ENCODE assay signal across 8 cellular contexts in the genomic region with DNA sequence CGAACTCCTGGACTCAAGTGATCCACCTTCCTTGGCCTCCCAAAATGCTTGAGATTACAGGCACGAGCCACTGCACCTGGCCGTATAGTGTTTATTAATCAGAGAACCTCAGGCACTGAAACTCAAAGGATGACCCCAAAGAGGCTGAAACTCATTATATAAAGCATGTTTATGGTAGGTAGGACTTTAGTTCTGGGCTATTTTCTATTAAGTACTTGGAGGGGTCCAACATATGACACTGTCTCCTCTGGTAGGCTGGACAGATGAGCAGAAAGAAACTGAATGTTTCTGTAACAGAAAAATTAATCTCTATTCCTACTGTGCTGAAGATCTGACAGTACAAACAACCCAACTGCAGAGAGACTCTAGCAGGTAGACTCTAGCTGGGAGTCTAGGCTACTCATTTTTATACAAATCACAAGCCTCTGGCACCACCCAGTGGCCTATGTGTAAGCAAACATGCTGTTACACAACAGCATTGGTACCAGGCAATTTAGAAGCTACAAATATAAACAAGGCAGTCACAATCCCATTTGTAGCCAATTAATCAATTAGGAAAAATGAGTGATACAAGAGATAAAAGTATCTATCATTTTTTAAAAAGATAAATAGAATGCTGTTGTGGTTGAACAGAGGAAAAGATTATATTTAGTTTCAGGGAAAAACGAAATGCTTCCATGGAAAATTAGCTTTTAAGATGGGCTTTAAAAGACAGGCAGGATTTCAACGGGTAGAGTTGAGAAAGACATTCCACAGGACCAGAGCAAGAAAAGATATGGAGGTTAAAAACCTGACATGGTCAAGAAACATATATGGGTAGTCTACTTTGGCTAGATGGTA. TPM values are rescaled to one million over a fixed set of nuclear protein-coding genes. Genes with fewer than 3 reads are reported as not detected.
DNase-seq lines count a peak whose midpoint lies in the region; ATAC-seq, FAIRE-seq and TF ChIP-seq lines count a peak whose summit lies in the region.

No MANE protein-coding gene starts in this region.

- H3K4me1 ChIP-seq in DND-41 (ENCODE audit: insufficient read depth, low read length) (no peaks in the 10 kb centered on the region), keratinocyte (ENCODE audit: control insufficient read depth, extremely low read depth, insufficient read depth, low read length) (peaks cover 8% of the 10 kb centered on the region)

- no peak overlapping the region for H3K4me2 ChIP-seq in DND-41 (ENCODE audit: insufficient read depth, low read length)
- H3K4me2 ChIP-seq in keratinocyte (ENCODE audit: control insufficient read depth, extremely low read depth, insufficient read depth, low read depth, low read length) = no peak overlapping the region

- no peak for FAIRE-seq in keratinocyte (lab: Jason Lieb, UNC)

- dilution Hi-C loops in keratinocyte (cut with MboI; ENCODE audit: extremely low pct_ligation_motif_present, low sequenced_read_pairs) = no loop called here

- H2AFZ ChIP-seq in DND-41 (ENCODE audit: low read depth, low read length) (no peak overlapping the region), keratinocyte (ENCODE audit: control insufficient read depth, low read length) (no peak overlapping the region)

- H3K79me2 ChIP-seq in DND-41 (ENCODE audit: insufficient read depth, low read length) = peaks cover 94% of the 10 kb centered on the region
- peaks cover 10% of the 10 kb centered on the region for H3K79me2 ChIP-seq in keratinocyte (ENCODE audit: control insufficient read depth, insufficient read depth, low read length)

- H3K27ac ChIP-seq in DND-41 (ENCODE audit: low read length) = no peak overlapping the region
- peak overlapping the region; percentile 60 for H3K27ac ChIP-seq in caudate nucleus (ENCODE audit: low read depth, low read length)
- H3K27ac ChIP-seq in keratinocyte (ENCODE audit: control insufficient read depth, insufficient read depth, low read length) = no peak overlapping the region

- no peaks in the 10 kb centered on the region for H3K9me1 ChIP-seq in keratinocyte (ENCODE audit: control insufficient read depth, extremely low read depth, insufficient read depth, low read length)

- TF ChIP-seq CTCF in DND-41 (IDR thresholded peaks at IDR 0.05; ENCODE audit: borderline replicate concordance, extremely low read depth, low read length, poor library complexity, severe bottlenecking) (peak; percentile 72), HFF-Myc (IDR thresholded peaks at IDR 0.05; ENCODE audit: low read depth, low read length, missing control alignments) (peak; percentile 64), keratinocyte (optimal IDR thresholded peaks at IDR 0.05 in 1 of 3, IDR thresholded peaks at IDR 0.05 in 1 of 3, conservative IDR thresholded peaks at IDR 0.05 in 1 of 3; ENCODE audit: extremely low read depth in 1 of 3, insufficient read depth in 2 of 3, low read length in 3 of 3) (peak; percentile 58 to 67 (median 65))

- H3K27me3 ChIP-seq in DND-41 (ENCODE audit: insufficient read depth, low read length, poor library complexity) (no peaks in the 10 kb centered on the region), keratinocyte (ENCODE audit: control insufficient read depth, extremely low read depth, insufficient read depth, low read length) (no peaks in the 10 kb centered on the region)

- peak; percentile 57 for DNase-seq in DND-41
- DNase-seq in HFF-Myc (ENCODE audit: extremely low read depth, low read depth) = peak; percentile 40
- peak; percentile 54 for DNase-seq in NCI-H2107 (lab: John Stamatoyannopoulos, UW)
- peak; percentile 17 for DNase-seq in UCSD-AML1 (lab: John Stamatoyannopoulos, UW; ENCODE audit: unreplicated experiment)
- DNase-seq in caudate nucleus (lab: John Stamatoyannopoulos, UW) = peak in 55 of 61 donors; percentile 1 to 93 (median 51)
- no peak for DNase-seq in keratinocyte (ENCODE audit: low read depth, low spot score)
- peak; percentile 53 for DNase-seq in stimulated activated CD4-positive, alpha-beta T cell treated with anti-CD3 and anti-CD28 coated beads, Interleukin-1b, Interleukin-23, amount 100 ng/mL, for 48 hours

- no peak overlapping the region for H3K4me3 ChIP-seq in DND-41 (ENCODE audit: low read depth in 1 of 2, low read length in 2 of 2)
- H3K4me3 ChIP-seq in HFF-Myc (replicated peaks; ENCODE audit: low read depth, low read length) = no peak overlapping the region
- H3K4me3 ChIP-seq in keratinocyte (ENCODE audit: control insufficient read depth in 2 of 3, extremely low read depth in 1 of 3, insufficient read depth in 2 of 3, low read depth in 1 of 3, low read length in 3 of 3) = no peak overlapping the region

- H3K9ac ChIP-seq in DND-41 (ENCODE audit: low read depth, low read length) (no peak overlapping the region), keratinocyte (ENCODE audit: control insufficient read depth, extremely low read depth, insufficient read depth, low read length) (no peak overlapping the region)

- H3K36me3 ChIP-seq in DND-41 (ENCODE audit: insufficient read depth, low read length) (peaks cover 53% of the 10 kb centered on the region), keratinocyte (ENCODE audit: control insufficient read depth in 2 of 2, extremely low read depth in 1 of 2, insufficient read depth in 2 of 2, low read length in 2 of 2) (peaks cover 0 to 3% of the 10 kb centered on the region in 2 experiments)

- peaks cover 15% of the 10 kb centered on the region; the same call in 1 of the 2 replicates for H4K20me1 ChIP-seq in DND-41 (ENCODE audit: insufficient read depth, low read length)
- no peaks in the 10 kb centered on the region for H4K20me1 ChIP-seq in keratinocyte (ENCODE audit: control insufficient read depth, extremely low read depth, insufficient read depth, low read length)

- ATAC-seq in DND-41 (ENCODE audit: insufficient read depth, low read depth) (peak; percentile 96), GM21529 (IDR thresholded peaks at IDR 0.05; ENCODE audit: unreplicated experiment) (no peak)

- no peaks in the 10 kb centered on the region for H3K9me3 ChIP-seq in DND-41 (ENCODE audit: insufficient read depth, low read length, severe bottlenecking)
- no peaks in the 10 kb centered on the region for H3K9me3 ChIP-seq in keratinocyte (ENCODE audit: control insufficient read depth, low read depth, low read length)

RNA-seq across cellular contexts. Expression of a gene that starts 10.4 kb away (rescaled TPM):
- 59.5 to 83.1 TPM (median 81.2 TPM) in 3 replicates for polyA plus RNA-seq in keratinocyte
- polyA plus RNA-seq in keratinocyte (2011; ENCODE audit: low read depth) = 84.1 TPM
- 30.7 and 30.8 TPM in 2 replicates for polyA plus RNA-seq in keratinocyte (2011; cell fraction: cytosol; rRNA removed)
- 297 and 298 TPM in 2 replicates for polyA plus RNA-seq in keratinocyte (2011; cell fraction: nucleus; rRNA removed)
- polyA plus RNA-seq in keratinocyte (2012; ENCODE audit: low replicate concordance) = 47.6 and 69.9 TPM in 2 replicates
- polyA minus RNA-seq in keratinocyte = 69.9 to 74.0 TPM (median 71.2 TPM) in 3 replicates
- polyA minus RNA-seq in keratinocyte (2011; cell fraction: cytosol; rRNA and poly(A)+ RNA removed) = 31.5 TPM
- polyA minus RNA-seq in keratinocyte (2011; cell fraction: nucleus; rRNA and poly(A)+ RNA removed) = 62.9 and 119 TPM in 2 replicates

RNA-seq across cellular contexts. Expression of a gene that starts 33.0 kb away (rescaled TPM):
- polyA plus RNA-seq in keratinocyte = 40.6 to 48.7 TPM (median 44.3 TPM) in 3 replicates
- polyA plus RNA-seq in keratinocyte (2011; ENCODE audit: low read depth) = 16.6 TPM
- 35.7 and 44.3 TPM in 2 replicates for polyA plus RNA-seq in keratinocyte (2011; cell fraction: cytosol; rRNA removed)
- 29.6 and 36.6 TPM in 2 replicates for polyA plus RNA-seq in keratinocyte (2011; cell fraction: nucleus; rRNA removed)
- polyA plus RNA-seq in keratinocyte (2012; ENCODE audit: low replicate concordance) = 22.7 and 29.3 TPM in 2 replicates
- polyA minus RNA-seq in keratinocyte = 16.3 to 37.1 TPM (median 32.4 TPM) in 3 replicates
- 26.3 TPM for polyA minus RNA-seq in keratinocyte (2011; cell fraction: cytosol; rRNA and poly(A)+ RNA removed)
- 13.9 and 26.4 TPM in 2 replicates for polyA minus RNA-seq in keratinocyte (2011; cell fraction: nucleus; rRNA and poly(A)+ RNA removed)

RNA-seq across cellular contexts. Expression of a gene that starts 46.7 kb away (rescaled TPM):
- 367 to 495 TPM (median 484 TPM) in 3 replicates for polyA plus RNA-seq in keratinocyte
- 90.8 TPM for polyA plus RNA-seq in keratinocyte (2011; ENCODE audit: low read depth)
- 623 and 722 TPM in 2 replicates for polyA plus RNA-seq in keratinocyte (2011; cell fraction: cytosol; rRNA removed)
- polyA plus RNA-seq in keratinocyte (2011; cell fraction: nucleus; rRNA removed) = 225 and 245 TPM in 2 replicates
- 224 and 276 TPM in 2 replicates for polyA plus RNA-seq in keratinocyte (2012; ENCODE audit: low replicate concordance)
- polyA minus RNA-seq in keratinocyte = 189 to 259 TPM (median 255 TPM) in 3 replicates
- polyA minus RNA-seq in keratinocyte (2011; cell fraction: cytosol; rRNA and poly(A)+ RNA removed) = 122 TPM
- 38.1 and 62.9 TPM in 2 replicates for polyA minus RNA-seq in keratinocyte (2011; cell fraction: nucleus; rRNA and poly(A)+ RNA removed)
